In the genomic region with DNA sequence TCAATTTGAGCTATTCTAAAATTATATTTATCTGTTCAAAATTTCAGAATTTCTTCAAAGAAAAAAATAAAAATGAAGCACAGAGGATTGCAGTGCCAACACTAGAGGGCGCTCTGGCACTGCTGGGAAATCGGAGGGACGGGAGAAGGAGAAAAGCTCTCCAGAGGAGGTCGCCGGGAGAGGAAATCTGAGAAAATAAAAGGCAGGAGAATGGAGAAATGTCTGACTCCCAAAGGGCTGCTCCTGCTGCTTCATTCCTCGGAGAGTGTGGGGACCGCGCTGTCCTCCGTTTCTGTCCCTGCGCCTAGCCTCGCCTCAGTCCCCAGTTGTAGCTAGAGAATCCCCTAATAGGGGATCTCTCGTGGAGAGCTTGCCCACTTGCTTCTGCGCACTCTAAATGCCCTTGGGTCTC, we compare ENCODE assay signal across 8 cellular contexts. TPM values are rescaled to one million over a fixed set of nuclear protein-coding genes. Genes with fewer than 3 reads are reported as not detected.
DNase-seq lines count a peak whose midpoint lies in the region; ATAC-seq and TF ChIP-seq lines count a peak whose summit lies in the region.

No MANE protein-coding gene starts in this region.

- no peaks in the 10 kb centered on the region for H3K9me2 ChIP-seq in PC-3 (replicated peaks; ENCODE audit: low read length)

- no peak overlapping the region for H3K27ac ChIP-seq in CD4-positive, alpha-beta T cell (ENCODE audit: low read depth, low read length)
- H3K27ac ChIP-seq in PC-3 (ENCODE audit: low read length) (no peak overlapping the region), neuronal stem cell (replicated peaks; ENCODE audit: low read length) (no peak overlapping the region), testis (no peak overlapping the region)

- H2BK5ac ChIP-seq in neuronal stem cell (ENCODE audit: low read length) = no peak overlapping the region

- H2AK5ac ChIP-seq in neuronal stem cell (ENCODE audit: low read depth, low read length) = no peak overlapping the region

- no peaks in the 10 kb centered on the region for H4K20me1 ChIP-seq in PC-3 (ENCODE audit: low read length)

- H3K4me3 ChIP-seq in PC-3 (ENCODE audit: low read length) = no peak overlapping the region; the same call in 1 of the 2 replicates
- H3K4me3 ChIP-seq in foreskin fibroblast (ENCODE audit: low read depth in 1 of 2, low read length in 2 of 2) = peak overlapping the region; percentile 31 to 44
- peak overlapping the region; percentile 25 to 38 for H3K4me3 ChIP-seq in neuronal stem cell (ENCODE audit: low read length in 2 of 2)
- peak overlapping the region in 1 of 2 donors; percentile 47 for H3K4me3 ChIP-seq in testis

- H2AFZ ChIP-seq in PC-3 (ENCODE audit: low read length) = peak overlapping the region; percentile 40
- H2AFZ ChIP-seq in neuronal stem cell (ENCODE audit: low read length) = peak overlapping the region; percentile 92

- no peak overlapping the region for H3K14ac ChIP-seq in neuronal stem cell (ENCODE audit: low read length)

- no peaks in the 10 kb centered on the region for H3K9me3 Mint-ChIP-seq in CD4-positive, alpha-beta T cell
- H3K9me3 Mint-ChIP-seq in activated T-helper 1 cell treated with anti-CD3 and anti-CD28 coated beads, Interleukin-12 subunit alpha, Interleukin-12 subunit beta, Interleukin-2, Interleukin-4 antibody, amounts not matched to agents 30 ng/mL and 10 ng/mL and 1 ng/mL, durations not matched to agents 14 hours and 24 hours and 36 hours = no peaks in the 10 kb centered on the region

- no peak for ATAC-seq in CD4-positive, alpha-beta T cell (ENCODE audit: poor library complexity)
- ATAC-seq in PC-3 (peak; percentile 54; the same call in 1 of the 2 replicates), HG02588 (IDR thresholded peaks at IDR 0.05; ENCODE audit: unreplicated experiment) (no peak)

- H3K4ac ChIP-seq in neuronal stem cell (ENCODE audit: low read length) = no peak overlapping the region

- H3K4me3 Mint-ChIP-seq in CD4-positive, alpha-beta T cell = no peak overlapping the region
- peak overlapping the region; percentile 21 for H3K4me3 Mint-ChIP-seq in activated T-helper 1 cell treated with anti-CD3 and anti-CD28 coated beads, Interleukin-12 subunit alpha, Interleukin-12 subunit beta, Interleukin-2, Interleukin-4 antibody, amounts not matched to agents 30 ng/mL and 10 ng/mL and 1 ng/mL, durations not matched to agents 14 hours and 24 hours and 36 hours

- H4K91ac ChIP-seq in neuronal stem cell (ENCODE audit: low read depth, low read length, poor library complexity) = no peak overlapping the region

- H3K23ac ChIP-seq in neuronal stem cell (ENCODE audit: low read depth, low read length, poor library complexity) = no peak overlapping the region

- peaks cover 10% of the 10 kb centered on the region for H3K4me1 Mint-ChIP-seq in CD4-positive, alpha-beta T cell (ENCODE audit: low read depth)
- peaks cover 6% of the 10 kb centered on the region for H3K4me1 Mint-ChIP-seq in activated T-helper 1 cell treated with anti-CD3 and anti-CD28 coated beads, Interleukin-12 subunit alpha, Interleukin-12 subunit beta, Interleukin-2, Interleukin-4 antibody, amounts not matched to agents 30 ng/mL and 10 ng/mL and 1 ng/mL, durations not matched to agents 14 hours and 24 hours and 36 hours (ENCODE audit: low read depth)

- DNase-seq in CD4-positive, alpha-beta T cell = peak; percentile 11 to 51 (median 18)
- DNase-seq in HT1080 (ENCODE audit: low read depth) (peak; percentile 52), PC-3 (peak; percentile 68), foreskin fibroblast (peak; percentile 59 to 89), neuronal stem cell (ENCODE audit: low spot score) (peak; percentile 70), testis (peak; percentile 66)
- peak; percentile 1 for DNase-seq in activated T-helper 1 cell treated with anti-CD3 and anti-CD28 coated beads, Interleukin-12 subunit alpha, Interleukin-12 subunit beta, Interleukin-2, Interleukin-4 antibody, amounts not matched to agents 30 ng/mL and 10 ng/mL and 1 ng/mL, durations not matched to agents 14 hours and 24 hours and 36 hours (ENCODE audit: low spot score)

- CTCF ChIA-PET in CD4-positive, alpha-beta T cell (lab: Charles Lee) = interaction anchor here (0.5 to 1.5 kb wide), 15 partner anchors 9 to 833 kb away, joined by 3 to 8 read pairs (median 3); partner anchors contain the start of gene ARSB
- CTCF ChIA-PET in PC-3 (lab: Charles Lee) = interaction anchor here (0.5 to 6.2 kb wide), 9 partner anchors 11 to 210 kb away, joined by 3 to 176 read pairs (median 3); partner anchors contain the start of gene ARSB

- no peaks in the 10 kb centered on the region for H3K4me1 ChIP-seq in PC-3 (ENCODE audit: insufficient read depth, low read length)
- peaks cover 0 to 2% of the 10 kb centered on the region in 2 donors for H3K4me1 ChIP-seq in neuronal stem cell (ENCODE audit: control insufficient read depth in 2 of 2, insufficient read depth in 1 of 2, low read depth in 1 of 2, low read length in 2 of 2)
- peaks cover 5% of the 10 kb centered on the region for H3K4me1 ChIP-seq in testis

- H3K4me2 ChIP-seq in PC-3 (ENCODE audit: low read length) = peak overlapping the region; percentile 18
- peak overlapping the region; percentile 38 for H3K4me2 ChIP-seq in neuronal stem cell (ENCODE audit: insufficient read depth, low read length, poor library complexity, severe bottlenecking)

- no peaks in the 10 kb centered on the region for H3K36me3 Mint-ChIP-seq in CD4-positive, alpha-beta T cell (ENCODE audit: low read depth)
- H3K36me3 Mint-ChIP-seq in activated T-helper 1 cell treated with anti-CD3 and anti-CD28 coated beads, Interleukin-12 subunit alpha, Interleukin-12 subunit beta, Interleukin-2, Interleukin-4 antibody, amounts not matched to agents 30 ng/mL and 10 ng/mL and 1 ng/mL, durations not matched to agents 14 hours and 24 hours and 36 hours (ENCODE audit: low read depth) = no peaks in the 10 kb centered on the region

- H3K27ac Mint-ChIP-seq in CD4-positive, alpha-beta T cell = no peak overlapping the region
- no peak overlapping the region for H3K27ac Mint-ChIP-seq in activated T-helper 1 cell treated with anti-CD3 and anti-CD28 coated beads, Interleukin-12 subunit alpha, Interleukin-12 subunit beta, Interleukin-2, Interleukin-4 antibody, amounts not matched to agents 30 ng/mL and 10 ng/mL and 1 ng/mL, durations not matched to agents 14 hours and 24 hours and 36 hours

- no peak for TF ChIP-seq POLR2A in testis (IDR thresholded peaks at IDR 0.05)

- no peak overlapping the region for H4K8ac ChIP-seq in neuronal stem cell (ENCODE audit: low read depth, low read length)

- TF ChIP-seq CTCF in CD4-positive, alpha-beta T cell (IDR thresholded peaks at IDR 0.05) = peak; percentile 89
- TF ChIP-seq CTCF in PC-3 (conservative IDR thresholded peaks at IDR 0.05; ENCODE audit: low read depth, low read length) (peak; percentile 90), foreskin fibroblast (IDR thresholded peaks at IDR 0.05; ENCODE audit: low read depth, low read length) (peak; percentile 88), testis (IDR thresholded peaks at IDR 0.05) (peak; percentile 78 to 96 (median 85))

- BruUV-seq in PC-3 (replicated peaks; lab: Mats Ljungman, UMichigan) = no TSS peak

- no peak overlapping the region for H2BK12ac ChIP-seq in neuronal stem cell (ENCODE audit: low read length)

- no peaks in the 10 kb centered on the region for H3K9me3 ChIP-seq in CD4-positive, alpha-beta T cell (ENCODE audit: control insufficient read depth, low read length)
- H3K9me3 ChIP-seq in PC-3 (ENCODE audit: low read length) = no peaks in the 10 kb centered on the region
- no peaks in the 10 kb centered on the region for H3K9me3 ChIP-seq in neuronal stem cell (replicated peaks in 1 of 2; ENCODE audit: control insufficient read depth in 2 of 2, insufficient read depth in 1 of 2, low read depth in 1 of 2, low read length in 2 of 2)
- H3K9me3 ChIP-seq in testis = no peaks in the 10 kb centered on the region

- H3F3A ChIP-seq in PC-3 (ENCODE audit: low read length, unreplicated experiment) = no peaks in the 10 kb centered on the region

- H2BK15ac ChIP-seq in neuronal stem cell (ENCODE audit: low read length) = no peak overlapping the region

- H2BK120ac ChIP-seq in neuronal stem cell (ENCODE audit: low read depth, low read length) = no peak overlapping the region

- WGBS in neuronal stem cell (ENCODE audit: extremely low coverage in 2 of 2, insufficient read length in 2 of 2, insufficient replicate concordance in 1 of 2), 2 donors = no CpG with 5 or more reads among the region's 13 CpGs
- WGBS in testis, 2 donors = 3 to 4% methylated on average over 13 of the region's 13 CpGs

- POLR2A ChIA-PET in CD4-positive, alpha-beta T cell (lab: Charles Lee) = interaction anchor here (0.8 to 1.4 kb wide), 2 partner anchors 39 to 108 kb away, joined by 3 to 4 read pairs; no protein-coding TSS in a partner anchor
- POLR2A ChIA-PET in PC-3 (lab: Charles Lee; ENCODE audit: unreplicated experiment) = no interaction called here

- H3K79me1 ChIP-seq in neuronal stem cell (ENCODE audit: low read depth, low read length) = no peaks in the 10 kb centered on the region

- H3K27me3 ChIP-seq in CD4-positive, alpha-beta T cell (ENCODE audit: control insufficient read depth, insufficient read depth, low read length) = peaks cover 38% of the 10 kb centered on the region
- no peaks in the 10 kb centered on the region for H3K27me3 ChIP-seq in PC-3 (ENCODE audit: low read length)
- H3K27me3 ChIP-seq in neuronal stem cell (ENCODE audit: control insufficient read depth in 3 of 3, insufficient read depth in 3 of 3, low read depth in 1 of 3, low read length in 3 of 3) = peaks cover 0 to 32% (median 0%) of the 10 kb centered on the region in 3 experiments
- no peaks in the 10 kb centered on the region for H3K27me3 ChIP-seq in testis

- H3K36me3 ChIP-seq in PC-3 (ENCODE audit: low read depth, low read length) = no peaks in the 10 kb centered on the region
- H3K36me3 ChIP-seq in neuronal stem cell (replicated peaks in 1 of 2; ENCODE audit: control insufficient read depth in 2 of 2, insufficient read depth in 2 of 2, low read length in 2 of 2) = no peaks in the 10 kb centered on the region
- no peaks in the 10 kb centered on the region for H3K36me3 ChIP-seq in testis (ENCODE audit: low read depth, missing control alignments)

- peak overlapping the region; percentile 55 for H3K18ac ChIP-seq in neuronal stem cell (ENCODE audit: low read length)

- H3K27me3 Mint-ChIP-seq in CD4-positive, alpha-beta T cell = peaks cover 77% of the 10 kb centered on the region
- H3K27me3 Mint-ChIP-seq in activated T-helper 1 cell treated with anti-CD3 and anti-CD28 coated beads, Interleukin-12 subunit alpha, Interleukin-12 subunit beta, Interleukin-2, Interleukin-4 antibody, amounts not matched to agents 30 ng/mL and 10 ng/mL and 1 ng/mL, durations not matched to agents 14 hours and 24 hours and 36 hours (ENCODE audit: insufficient read depth) = peaks cover 63% of the 10 kb centered on the region

- intact Hi-C loops in CD4-positive, alpha-beta T cell (cut with DNase I, micrococcal nuclease) = loop anchor here (2.0 kb wide), 1 partner anchor 108 kb away; no protein-coding TSS in a partner anchor
- intact Hi-C loops in PC-3 (cut with micrococcal nuclease) (loop anchor here (1.0 to 10.0 kb wide), 3 partner anchors 108 to 440 kb away; no protein-coding TSS in a partner anchor), testis (cut with DNase I; ENCODE audit: low total_unique reads) (loop anchor here (5.0 kb wide), 1 partner anchor 107 kb away; no protein-coding TSS in a partner anchor)
- intact Hi-C loops in activated T-helper 1 cell treated with anti-CD3 and anti-CD28 coated beads, Interleukin-12 subunit alpha, Interleukin-12 subunit beta, Interleukin-2, Interleukin-4 antibody, amounts not matched to agents 30 ng/mL and 10 ng/mL and 1 ng/mL, durations not matched to agents 14 hours and 24 hours and 36 hours (cut with micrococcal nuclease) = loop anchor here (1.0 to 10.0 kb wide), 4 partner anchors 85 to 1057 kb away; no protein-coding TSS in a partner anchor

- H3K9ac ChIP-seq in PC-3 (ENCODE audit: low read length) (no peak overlapping the region), neuronal stem cell (ENCODE audit: low read depth, low read length, poor library complexity) (no peak overlapping the region)

- no peaks in the 10 kb centered on the region for H3K79me2 ChIP-seq in PC-3 (ENCODE audit: low read length)

RNA-seq across cellular contexts. Expression of gene ARSB, which starts 40.0 kb away (rescaled TPM):
- 1 to 10 TPM; 4.4 to 5.2 TPM for total RNA-seq in CD4-positive, alpha-beta T cell
- total RNA-seq in HT1080 (2014; rRNA removed; shearing (Covaris generic)) = 9.9 and 11.7 TPM in 2 replicates
- polyA plus RNA-seq in HT1080 (2015; cell fraction: cytosol; rRNA removed) = 10.7 and 12.3 TPM in 2 replicates
- 6.4 and 7.3 TPM in 2 replicates for polyA plus RNA-seq in HT1080 (2015; cell fraction: nucleus; rRNA removed)
- 7.1 and 8.1 TPM in 2 replicates for total RNA-seq in PC-3 (2014; rRNA removed)
- total RNA-seq in activated T-helper 1 cell treated with anti-CD3 and anti-CD28 coated beads, Interleukin-12 subunit alpha, Interleukin-12 subunit beta, Interleukin-2, Interleukin-4 antibody, amounts not matched to agents 30 ng/mL and 10 ng/mL and 1 ng/mL, durations not matched to agents 14 hours and 24 hours and 36 hours = 11.3 and 13.8 TPM in 2 replicates
- 11.9 TPM for polyA plus RNA-seq in neuronal stem cell (2013, experiment 1 of 2)
- polyA plus RNA-seq in neuronal stem cell (2013, experiment 2 of 2) = 12.5 TPM
- total RNA-seq in testis = 10 to 100 TPM; 11.8 to 12.9 TPM
- polyA plus RNA-seq in testis (ENCODE audit: insufficient read depth, low read depth, low replicate concordance) = 5.3 TPM

RNA-seq across cellular contexts. Expression of gene DMGDH, which starts 44.4 kb away (rescaled TPM):
- under 1 TPM in 1 of 2 experiments, not detected in 1; 0.50 TPM for total RNA-seq in CD4-positive, alpha-beta T cell
- 0.24 TPM in 1 of 2 replicates, not detected in the other for total RNA-seq in HT1080 (2014; rRNA removed; shearing (Covaris generic))
- polyA plus RNA-seq in HT1080 (2015; cell fraction: cytosol; rRNA removed) = not detected in 2 replicates
- polyA plus RNA-seq in HT1080 (2015; cell fraction: nucleus; rRNA removed) = not detected in 2 replicates
- 0.35 TPM in 1 of 2 replicates, not detected in the other for total RNA-seq in PC-3 (2014; rRNA removed)
- total RNA-seq in activated T-helper 1 cell treated with anti-CD3 and anti-CD28 coated beads, Interleukin-12 subunit alpha, Interleukin-12 subunit beta, Interleukin-2, Interleukin-4 antibody, amounts not matched to agents 30 ng/mL and 10 ng/mL and 1 ng/mL, durations not matched to agents 14 hours and 24 hours and 36 hours = not detected in 2 replicates
- polyA plus RNA-seq in neuronal stem cell (2013, experiment 1 of 2) = 0.85 TPM
- 1.0 TPM for polyA plus RNA-seq in neuronal stem cell (2013, experiment 2 of 2)
- 10 to 100 TPM in 1 of 2 donors, 1 to 10 TPM in 1; 3.8 to 18.0 TPM for total RNA-seq in testis
- polyA plus RNA-seq in testis (ENCODE audit: insufficient read depth, low read depth, low replicate concordance) = 6.8 TPM

RNA-seq across cellular contexts. Expression of gene BHMT2, which starts 44.5 kb away (rescaled TPM):
- total RNA-seq in CD4-positive, alpha-beta T cell = not detected
- not detected in 2 replicates for total RNA-seq in HT1080 (2014; rRNA removed; shearing (Covaris generic))
- not detected in 2 replicates for polyA plus RNA-seq in HT1080 (2015; cell fraction: cytosol; rRNA removed)
- not detected in 2 replicates for polyA plus RNA-seq in HT1080 (2015; cell fraction: nucleus; rRNA removed)
- total RNA-seq in PC-3 (2014; rRNA removed) (not detected in 2 replicates), testis (10 to 100 TPM; 10.1 to 12.0 TPM)
- not detected in 2 replicates for total RNA-seq in activated T-helper 1 cell treated with anti-CD3 and anti-CD28 coated beads, Interleukin-12 subunit alpha, Interleukin-12 subunit beta, Interleukin-2, Interleukin-4 antibody, amounts not matched to agents 30 ng/mL and 10 ng/mL and 1 ng/mL, durations not matched to agents 14 hours and 24 hours and 36 hours
- not detected for polyA plus RNA-seq in neuronal stem cell (2013, experiment 1 of 2)
- polyA plus RNA-seq in neuronal stem cell (2013, experiment 2 of 2) = not detected
- 10.1 TPM for polyA plus RNA-seq in testis (ENCODE audit: insufficient read depth, low read depth, low replicate concordance)

Comparison
In these comparisons a context has a peak if more than half of its experiments do, and no peak if none do; other contexts are left out.
1. DNase-seq: peak in every context shown above with its lines; median percentile 74 in foreskin fibroblast; 70 in neuronal stem cell; 68 in PC-3; 66 in testis; 52 in HT1080; 18 in CD4-positive, alpha-beta T cell; 1 in activated T-helper 1 cell treated with anti-CD3 and anti-CD28 coated beads, Interleukin-12 subunit alpha, Interleukin-12 subunit beta, Interleukin-2, Interleukin-4 antibody, amounts not matched to agents 30 ng/mL and 10 ng/mL and 1 ng/mL, durations not matched to agents 14 hours and 24 hours and 36 hours.
2. RNA of gene BHMT2, which starts 44.5 kb away (total RNA-seq): 10.1 to 12.0 TPM in testis; not detected in CD4-positive, alpha-beta T cell, not detected in HT1080, not detected in PC-3 and not detected in activated T-helper 1 cell treated with anti-CD3 and anti-CD28 coated beads, Interleukin-12 subunit alpha, Interleukin-12 subunit beta, Interleukin-2, Interleukin-4 antibody, amounts not matched to agents 30 ng/mL and 10 ng/mL and 1 ng/mL, durations not matched to agents 14 hours and 24 hours and 36 hours; every median in the first group is over 10 times any median in the second.
3. Peak in every context shown above with its lines, with median percentiles within 50 percentile points of each other: CTCF ChIP-seq.